In the genomic region with DNA sequence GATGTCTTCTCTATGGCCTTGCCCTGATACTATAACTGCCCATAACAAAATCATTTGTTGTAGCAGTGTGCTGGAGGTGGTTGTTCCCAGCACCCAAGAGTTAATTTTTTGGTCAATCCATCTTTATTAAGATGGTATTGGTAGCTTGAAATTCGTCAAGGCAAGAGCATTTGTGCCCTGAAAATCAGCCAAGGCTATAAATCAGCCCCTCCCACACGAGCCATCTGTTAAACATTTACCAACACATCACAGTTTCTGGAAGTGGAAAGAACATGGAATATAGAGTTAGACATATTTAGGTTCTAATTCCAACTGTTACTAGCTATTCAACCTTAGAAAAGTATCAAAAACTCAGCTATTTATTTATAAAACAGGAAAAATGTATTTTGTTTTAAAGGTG, we compare ENCODE assay signal across 25 cellular contexts.
"Had no signal": no experiment of that assay in that cellular context is flagged by ENCODE, and none has a peak within 500 bp of the region (broad histone marks: within the 10 kb centered on the region; RNA-seq: fewer than 3 reads in every experiment).

No MANE protein-coding gene starts in this region.

- H3K4me3 Mint-ChIP-seq: activated CD8-positive, alpha-beta T cell treated with anti-CD3 and anti-CD28 coated beads, Interleukin-2, amount 10 ng/mL, durations not matched to agents 7 days and 5 days; activated naive CD8-positive, alpha-beta T cell; activated T-helper 17 cell treated with anti-CD3 and anti-CD28 coated beads, Interleukin-2, amount 50 U/mL, for 72 hours; natural killer cell treated with Interleukin-12 subunit alpha and Interleukin-12 subunit beta and Interleukin-15 and Interleukin-18, amount 100 ng/mL, for 72 hours; stimulated activated naive CD8-positive, alpha-beta T cell treated with anti-CD3 and anti-CD28 coated beads, Interleukin-15, amount 100 ng/mL, for 72 hours had no signal

- H3K27ac Mint-ChIP-seq: activated CD8-positive, alpha-beta T cell treated with anti-CD3 and anti-CD28 coated beads, Interleukin-2, amount 10 ng/mL, durations not matched to agents 7 days and 5 days; activated naive CD8-positive, alpha-beta T cell; activated T-helper 17 cell treated with anti-CD3 and anti-CD28 coated beads, Interleukin-2, amount 50 U/mL, for 72 hours; natural killer cell treated with Interleukin-12 subunit alpha and Interleukin-12 subunit beta and Interleukin-15 and Interleukin-18, amount 100 ng/mL, for 72 hours; stimulated activated naive CD8-positive, alpha-beta T cell treated with anti-CD3 and anti-CD28 coated beads, Interleukin-15, amount 100 ng/mL, for 72 hours had no signal

- H3K4me3 ChIP-seq: pancreas, psoas muscle, tibial artery had no signal

- H3K27ac ChIP-seq: neutrophil, pancreas, psoas muscle, tibial artery, VCaP had no signal

- H3K27me3 ChIP-seq: neutrophil, pancreas, tibial artery had no signal

- H3K36me3 ChIP-seq: neutrophil, pancreas, tibial artery had no signal

- ATAC-seq: activated CD8-positive, alpha-beta T cell treated with anti-CD3 and anti-CD28 coated beads, Interleukin-2, amount 10 ng/mL, durations not matched to agents 7 days and 5 days; activated T-helper 17 cell treated with anti-CD3 and anti-CD28 coated beads, Interleukin-2, amount 50 U/mL, for 72 hours; left ventricle myocardium superior; natural killer cell treated with Interleukin-12 subunit alpha and Interleukin-12 subunit beta and Interleukin-15 and Interleukin-18, amount 100 ng/mL, for 72 hours; pancreas; psoas muscle; right cardiac atrium; stimulated activated naive CD8-positive, alpha-beta T cell treated with anti-CD3 and anti-CD28 coated beads, Interleukin-15, amount 100 ng/mL, for 72 hours had no signal

- DNase-seq: activated CD4-positive, alpha-beta T cell treated with anti-CD3 and anti-CD28 coated beads, Interleukin-2, amount 50 U/mL, for 1 hour; activated CD4-positive, CD25-positive, alpha-beta regulatory T cell treated with anti-CD3 and anti-CD28 coated beads, Interleukin-2, amount 50 U/mL, for 72 hours; activated CD8-positive, alpha-beta T cell treated with anti-CD3 and anti-CD28 coated beads, Interleukin-2, amount 10 ng/mL, durations not matched to agents 7 days and 5 days; activated naive CD4-positive, alpha-beta T cell; activated T-cell treated with anti-CD3 and anti-CD28 coated beads, Interleukin-2, amount 50 U/mL, for 1 hour; central memory CD4-positive, alpha-beta T cell; dermis blood vessel endothelial cell; effector CD8-positive, alpha-beta T cell; erythroblast; foreskin melanocyte; kidney; left ventricle myocardium superior; mammary epithelial cell; pancreas; psoas muscle; right cardiac atrium; stimulated activated CD4-positive, alpha-beta T cell treated with anti-CD3 and anti-CD28 coated beads, Interleukin-12 subunit alpha, Interleukin-12 subunit beta, amount 100 ng/mL, for 4 hours; stimulated activated CD4-positive, alpha-beta T cell treated with anti-CD3 and anti-CD28 coated beads, Interleukin-4, amount 100 ng/mL, for 4 hours; stimulated activated naive CD8-positive, alpha-beta T cell treated with anti-CD3 and anti-CD28 coated beads, Interleukin-15, amount 100 ng/mL, for 72 hours; tibial artery had no signal

- H3K9me3 Mint-ChIP-seq: activated T-helper 17 cell treated with anti-CD3 and anti-CD28 coated beads, Interleukin-2, amount 50 U/mL, for 72 hours; natural killer cell treated with Interleukin-12 subunit alpha and Interleukin-12 subunit beta and Interleukin-15 and Interleukin-18, amount 100 ng/mL, for 72 hours; stimulated activated naive CD8-positive, alpha-beta T cell treated with anti-CD3 and anti-CD28 coated beads, Interleukin-15, amount 100 ng/mL, for 72 hours had no signal

- H3K9me3 ChIP-seq: neutrophil, pancreas, psoas muscle, tibial artery had no signal

- H3K27me3 Mint-ChIP-seq: activated T-helper 17 cell treated with anti-CD3 and anti-CD28 coated beads, Interleukin-2, amount 50 U/mL, for 72 hours; natural killer cell treated with Interleukin-12 subunit alpha and Interleukin-12 subunit beta and Interleukin-15 and Interleukin-18, amount 100 ng/mL, for 72 hours; stimulated activated naive CD8-positive, alpha-beta T cell treated with anti-CD3 and anti-CD28 coated beads, Interleukin-15, amount 100 ng/mL, for 72 hours had no signal

- H3K36me3 Mint-ChIP-seq: activated naive CD8-positive, alpha-beta T cell; natural killer cell treated with Interleukin-12 subunit alpha and Interleukin-12 subunit beta and Interleukin-15 and Interleukin-18, amount 100 ng/mL, for 72 hours had no signal

- H3K4me1 Mint-ChIP-seq: activated T-helper 17 cell treated with anti-CD3 and anti-CD28 coated beads, Interleukin-2, amount 50 U/mL, for 72 hours; stimulated activated naive CD8-positive, alpha-beta T cell treated with anti-CD3 and anti-CD28 coated beads, Interleukin-15, amount 100 ng/mL, for 72 hours had no signal

- H3K4me1 ChIP-seq: pancreas, psoas muscle had no signal
